ENCODE assay signal across 1 cellular context in genomic region chr9:20940447-20941176, GRCh38.
TF ChIP-seq lines count a peak whose summit lies in the region.

No MANE protein-coding gene starts in this region.

TF ChIP-seq in SK-N-SH treated with all-trans-retinoic acid at 6 μM for 48 hours, 23 proteins besides CTCF, POLR2A, EP300 and RAD21 (continued from another document):
- TF ChIP-seq CSRNP3 (CRISPR knock-in tag; IDR thresholded peaks at IDR 0.05) = no peak
TF ChIP-seq in SK-N-SH treated with all-trans-retinoic acid at 6 μM for 48 hours: peak in this region for 0.
